24 cellular contexts compared by ENCODE assay signal in the genomic region with DNA sequence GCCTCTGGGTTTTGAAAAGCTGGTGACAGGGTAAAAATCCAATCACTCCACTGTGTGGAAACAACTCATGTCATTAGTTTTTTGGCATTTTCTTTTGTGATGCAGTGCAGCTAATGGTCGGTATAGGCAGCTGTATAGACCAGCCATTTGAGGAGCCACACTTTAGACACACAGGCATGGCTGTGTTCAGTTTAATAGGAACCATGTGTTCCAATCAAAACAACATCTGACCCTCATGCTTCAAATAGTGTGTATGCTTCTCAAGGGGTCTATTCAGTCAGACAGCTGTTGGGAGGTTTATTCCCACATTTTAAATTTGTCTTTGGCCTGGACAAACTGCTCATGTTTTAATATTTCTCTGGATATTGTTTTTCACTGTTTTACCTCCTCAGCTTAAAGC.
A peak's percentile ranks its signal among the peaks of the same experiment; 100 is the strongest.
DNase-seq lines count a peak whose midpoint lies in the region; TF ChIP-seq lines count a peak whose summit lies in the region.
"Had no signal": no experiment of that assay in that cellular context is flagged by ENCODE, and none has a peak within 500 bp of the region (broad histone marks: within the 10 kb centered on the region; RNA-seq: fewer than 3 reads in every experiment).

No MANE protein-coding gene starts in this region.

- peaks cover 0 to 4% (median 0%) of the 10 kb centered on the region in 3 donors for H3K36me3 ChIP-seq in skeletal muscle tissue (ENCODE audit: control insufficient read depth in 3 of 3, insufficient read depth in 3 of 3, low read length in 3 of 3)
- H3K36me3 ChIP-seq: breast epithelium had no signal

- H3K9ac ChIP-seq in skeletal muscle tissue (ENCODE audit: low read depth in 1 of 3, low read length in 3 of 3): no peak overlapping the region

- peak; percentile 18 for DNase-seq in NCI-H1694 (lab: John Stamatoyannopoulos, UW)
- peak; percentile 95 for DNase-seq in SK-MEL-5 (ENCODE audit: low read depth, low spot score)
- DNase-seq in foreskin melanocyte: peak; percentile 72
- DNase-seq in kidney glomerular epithelial cell (lab: John Stamatoyannopoulos, UW): no peak
- DNase-seq in GM13976 (ENCODE audit: low spot score): no peak
- no peak for DNase-seq in activated CD4-positive, alpha-beta T cell treated with anti-CD3 and anti-CD28 coated beads, Interleukin-2, amount 50 U/mL, for 1 hour
- DNase-seq: activated CD4-positive, alpha-beta T cell treated with anti-CD3 and anti-CD28 coated beads for 36 hours; activated naive CD4-positive, alpha-beta T cell treated with Interleukin-2 at 50 U/mL for 16 hours; activated T-cell treated with anti-CD3 and anti-CD28 coated beads, Interleukin-2, amount 50 U/mL, for 72 hours; CD4-positive, CD25-positive, alpha-beta regulatory T cell; left cardiac atrium; mesenchymal stem cell; NCI-H1417; NCI-H2107; NCI-H526; nucleus accumbens; stimulated activated CD4-positive, alpha-beta T cell treated with anti-CD3 and anti-CD28 coated beads, Interleukin-4, amount 100 ng/mL, for 4 hours; stimulated activated naive CD4-positive, alpha-beta T cell; T-helper 17 cell; tibial artery had no signal

- no peaks in the 10 kb centered on the region for H3K27me3 ChIP-seq in skeletal muscle tissue (ENCODE audit: control insufficient read depth in 3 of 3, insufficient read depth in 3 of 3, low read length in 3 of 3)
- H3K27me3 ChIP-seq: breast epithelium, SJSA1, tibial artery had no signal

- no peak overlapping the region for H3K4me3 ChIP-seq in skeletal muscle tissue (ENCODE audit: low read length in 3 of 3)
- H3K4me3 ChIP-seq: breast epithelium, coronary artery, SJSA1, tibial artery had no signal

- H3K27ac ChIP-seq in skeletal muscle tissue (ENCODE audit: low read depth, low read length): peak overlapping the region; percentile 13
- H3K27ac ChIP-seq: SJSA1 had no signal

- peaks cover 0 to 3% (median 0%) of the 10 kb centered on the region in 3 donors for H3K9me3 ChIP-seq in skeletal muscle tissue (ENCODE audit: control insufficient read depth in 3 of 3, low read length in 3 of 3)
- H3K9me3 ChIP-seq: SJSA1, tibial artery had no signal

- in situ Hi-C loops in SK-MEL-5 (cut with HindIII; ENCODE audit: low pct_unique_long_range_greater_than_20kb, low sequenced_read_pairs) (no loop called here), GM13976 (cut with MboI; ENCODE audit: low sequenced_read_pairs, unreplicated experiment) (no loop called here)

- TF ChIP-seq CTCF in GM13976 (IDR thresholded peaks at IDR 0.05; ENCODE audit: borderline replicate concordance, control extremely low read depth, extremely low read depth, insufficient read depth, missing control alignments): no peak

- H3K4me1 ChIP-seq in skeletal muscle tissue (ENCODE audit: control insufficient read depth in 3 of 3, insufficient read depth in 3 of 3, low read length in 3 of 3): peaks cover 17 to 24% (median 21%) of the 10 kb centered on the region in 3 donors
- H3K4me1 ChIP-seq: breast epithelium, SJSA1 had no signal

Comparison
In these comparisons a context has a peak if more than half of its experiments do, and no peak if none do; other contexts are left out.
1. DNase-seq: peak in NCI-H1694 (single experiment), SK-MEL-5 (single experiment) and foreskin melanocyte (single experiment); none in kidney glomerular epithelial cell (single experiment), GM13976 (single experiment) and activated CD4-positive, alpha-beta T cell treated with anti-CD3 and anti-CD28 coated beads, Interleukin-2, amount 50 U/mL, for 1 hour (single experiment).